ENCODE assay signal across 12 cellular contexts in genomic region chr1:1199141-1199960, GRCh38. TPM values are rescaled to one million over a fixed set of nuclear protein-coding genes. Genes with fewer than 3 reads are reported as not detected.
DNase-seq lines count a peak whose midpoint lies in the region; ATAC-seq and TF ChIP-seq lines count a peak whose summit lies in the region.
"Had no signal": no experiment of that assay in that cellular context is flagged by ENCODE, and none has a peak within 500 bp of the region (broad histone marks: within the 10 kb centered on the region; RNA-seq: fewer than 3 reads in every experiment).

No MANE protein-coding gene starts in this region.

- no peaks in the 10 kb centered on the region for H3K27me3 Mint-ChIP-seq in CD8-positive, alpha-beta T cell (ENCODE audit: low read depth)
- H3K27me3 Mint-ChIP-seq in activated T-helper 2 cell treated with anti-CD3 and anti-CD28 coated beads, Interferon-gamma antibody, Interleukin-2, Interleukin-4, amounts not matched to agents 10 μg/mL and 5 μg/mL and 100 μg/mL, durations not matched to agents 14 hours and 24 hours and 36 hours (ENCODE audit: low read depth) = peaks cover under 1% of the 10 kb centered on the region

- H3K27ac Mint-ChIP-seq in CD8-positive, alpha-beta T cell = peak overlapping the region; percentile 27
- peak overlapping the region; percentile 38 for H3K27ac Mint-ChIP-seq in activated T-helper 2 cell treated with anti-CD3 and anti-CD28 coated beads, Interferon-gamma antibody, Interleukin-2, Interleukin-4, amounts not matched to agents 10 μg/mL and 5 μg/mL and 100 μg/mL, durations not matched to agents 14 hours and 24 hours and 36 hours

- peak overlapping the region; percentile 51 for H3K4me3 Mint-ChIP-seq in CD8-positive, alpha-beta T cell
- H3K4me3 Mint-ChIP-seq in activated T-helper 2 cell treated with anti-CD3 and anti-CD28 coated beads, Interferon-gamma antibody, Interleukin-2, Interleukin-4, amounts not matched to agents 10 μg/mL and 5 μg/mL and 100 μg/mL, durations not matched to agents 14 hours and 24 hours and 36 hours (ENCODE audit: low read depth) = peak overlapping the region; percentile 30

- H3K9me3 Mint-ChIP-seq in CD8-positive, alpha-beta T cell = peaks cover 6% of the 10 kb centered on the region
- H3K9me3 Mint-ChIP-seq in activated T-helper 2 cell treated with anti-CD3 and anti-CD28 coated beads, Interferon-gamma antibody, Interleukin-2, Interleukin-4, amounts not matched to agents 10 μg/mL and 5 μg/mL and 100 μg/mL, durations not matched to agents 14 hours and 24 hours and 36 hours = peaks cover 12% of the 10 kb centered on the region

- peaks cover 3% of the 10 kb centered on the region for H3K4me1 Mint-ChIP-seq in CD8-positive, alpha-beta T cell (ENCODE audit: low read depth)
- peaks cover 9% of the 10 kb centered on the region for H3K4me1 Mint-ChIP-seq in activated T-helper 2 cell treated with anti-CD3 and anti-CD28 coated beads, Interferon-gamma antibody, Interleukin-2, Interleukin-4, amounts not matched to agents 10 μg/mL and 5 μg/mL and 100 μg/mL, durations not matched to agents 14 hours and 24 hours and 36 hours (ENCODE audit: low read depth)

- no peak overlapping the region for H3K4me3 ChIP-seq in BLaER1
- H3K4me3 ChIP-seq in CD8-positive, alpha-beta T cell (ENCODE audit: low read depth, low read length) = no peak overlapping the region
- H3K4me3 ChIP-seq in mucosa of descending colon = no peak overlapping the region

- no peaks in the 10 kb centered on the region for H3K36me3 ChIP-seq in BLaER1
- H3K36me3 ChIP-seq in CD8-positive, alpha-beta T cell (ENCODE audit: insufficient read depth, low read length) = no peaks in the 10 kb centered on the region
- no peaks in the 10 kb centered on the region for H3K36me3 ChIP-seq in mucosa of descending colon (ENCODE audit: low read depth)

- CTCF ChIA-PET in CD8-positive, alpha-beta T cell (lab: Charles Lee) = interaction anchor here (0.5 kb wide), 1 partner anchor 97 kb away, joined by 4 read pairs; no protein-coding TSS in a partner anchor

- H3K9me3 ChIP-seq in BLaER1 (peaks cover 13% of the 10 kb centered on the region), mucosa of descending colon (peaks cover 8% of the 10 kb centered on the region)
- H3K9me3 ChIP-seq in CD8-positive, alpha-beta T cell (ENCODE audit: low read length) = no peaks in the 10 kb centered on the region

- H3K9ac ChIP-seq in BLaER1 = no peak overlapping the region

- H3K27ac ChIP-seq in BLaER1 = no peak overlapping the region
- H3K27ac ChIP-seq in CD8-positive, alpha-beta T cell (ENCODE audit: low read depth, low read length) = no peak overlapping the region

- intact Hi-C loops in CD8-positive, alpha-beta T cell (cut with DNase I, micrococcal nuclease) = no loop called here
- intact Hi-C loops in activated T-helper 2 cell treated with anti-CD3 and anti-CD28 coated beads, Interferon-gamma antibody, Interleukin-2, Interleukin-4, amounts not matched to agents 10 μg/mL and 5 μg/mL and 100 μg/mL, durations not matched to agents 14 hours and 24 hours and 36 hours (cut with micrococcal nuclease) = no loop called here
- intact Hi-C loops in mucosa of descending colon (cut with DNase I, micrococcal nuclease) = no loop called here

- no peaks in the 10 kb centered on the region for H3K36me3 Mint-ChIP-seq in CD8-positive, alpha-beta T cell
- H3K36me3 Mint-ChIP-seq in activated T-helper 2 cell treated with anti-CD3 and anti-CD28 coated beads, Interferon-gamma antibody, Interleukin-2, Interleukin-4, amounts not matched to agents 10 μg/mL and 5 μg/mL and 100 μg/mL, durations not matched to agents 14 hours and 24 hours and 36 hours (ENCODE audit: low read depth) = peaks cover 11% of the 10 kb centered on the region

- H3K4me1 ChIP-seq in BLaER1 = peaks cover 26% of the 10 kb centered on the region
- H3K4me1 ChIP-seq in CD8-positive, alpha-beta T cell (ENCODE audit: insufficient read depth, low read length) = peaks cover 7% of the 10 kb centered on the region
- H3K4me1 ChIP-seq in mucosa of descending colon (ENCODE audit: low read depth) = peaks cover 3% of the 10 kb centered on the region

- TF ChIP-seq CTCF in CD8-positive, alpha-beta T cell (IDR thresholded peaks at IDR 0.05) = no peak
- TF ChIP-seq CTCF in mucosa of descending colon (IDR thresholded peaks at IDR 0.05) = no peak

- H4K20me1 ChIP-seq in BLaER1 = no peaks in the 10 kb centered on the region

- peak overlapping the region; percentile 95; the same call in 1 of the 2 replicates for H3K4me2 ChIP-seq in BLaER1

- ATAC-seq in CD8-positive, alpha-beta T cell = no peak
- ATAC-seq in mucosa of descending colon = no peak

- peaks cover 13% of the 10 kb centered on the region; the same call in 1 of the 2 replicates for H3K27me3 ChIP-seq in BLaER1
- H3K27me3 ChIP-seq in CD8-positive, alpha-beta T cell (ENCODE audit: insufficient read depth, low read length) = no peaks in the 10 kb centered on the region

- peak in 1 of 7 experiments; percentile 19 for DNase-seq in CD8-positive, alpha-beta T cell
- DNase-seq in activated T-helper 2 cell treated with anti-CD3 and anti-CD28 coated beads, Interferon-gamma antibody, Interleukin-2, Interleukin-4, amounts not matched to agents 10 μg/mL and 5 μg/mL and 100 μg/mL, durations not matched to agents 14 hours and 24 hours and 36 hours (ENCODE audit: low spot score) = no peak
- DNase-seq in mucosa of descending colon (peak in 2 of 3 donors; percentile 17 to 48), DMS153 (lab: John Stamatoyannopoulos, UW) (no peak), NCI-H510A treated with DMSO at 0.1 percent for 48 hours (lab: John Stamatoyannopoulos, UW) (no peak)
- no peak for DNase-seq in activated CD4-positive, CD25-positive, alpha-beta regulatory T cell treated with anti-CD3 and anti-CD28 coated beads, Interleukin-2, amount 50 U/mL, for 72 hours
- DNase-seq: NCI-H1092 treated with DMSO at 0.1 percent for 48 hours had no signal

- POLR2A ChIA-PET in CD8-positive, alpha-beta T cell (lab: Charles Lee) = no interaction called here

RNA-seq across cellular contexts. Expression of gene TNFRSF18, which starts 7.0 kb away (rescaled TPM):
- 1 to 10 TPM; 4.2 to 4.6 TPM for total RNA-seq in CD8-positive, alpha-beta T cell
- 219 and 231 TPM in 2 replicates for total RNA-seq in activated T-helper 2 cell treated with anti-CD3 and anti-CD28 coated beads, Interferon-gamma antibody, Interleukin-2, Interleukin-4, amounts not matched to agents 10 μg/mL and 5 μg/mL and 100 μg/mL, durations not matched to agents 14 hours and 24 hours and 36 hours
- total RNA-seq in mucosa of descending colon = 1 to 10 TPM; 1.6 to 2.2 (median 2.2) TPM
- total RNA-seq: bronchial epithelial cell, myocyte, NCI-H460 had no signal

RNA-seq across cellular contexts. Expression of gene TNFRSF4, which starts 14.6 kb away (rescaled TPM):
- total RNA-seq in CD8-positive, alpha-beta T cell = 1 to 10 TPM; 2.4 to 3.2 TPM
- total RNA-seq in activated T-helper 2 cell treated with anti-CD3 and anti-CD28 coated beads, Interferon-gamma antibody, Interleukin-2, Interleukin-4, amounts not matched to agents 10 μg/mL and 5 μg/mL and 100 μg/mL, durations not matched to agents 14 hours and 24 hours and 36 hours = 441 and 458 TPM in 2 replicates
- total RNA-seq in mucosa of descending colon = 1 to 10 TPM in 1 of 3 donors, under 1 TPM in 2; 0.69 to 1.2 (median 0.80) TPM
- total RNA-seq: bronchial epithelial cell, myocyte, NCI-H460 had no signal

RNA-seq across cellular contexts. Expression of gene TTLL10, which starts 25.7 kb away (rescaled TPM):
- not detected for total RNA-seq in CD8-positive, alpha-beta T cell
- not detected in 2 replicates for total RNA-seq in activated T-helper 2 cell treated with anti-CD3 and anti-CD28 coated beads, Interferon-gamma antibody, Interleukin-2, Interleukin-4, amounts not matched to agents 10 μg/mL and 5 μg/mL and 100 μg/mL, durations not matched to agents 14 hours and 24 hours and 36 hours
- total RNA-seq in mucosa of descending colon = 1 to 10 TPM in 2 of 3 donors, under 1 TPM in 1; 0.32 to 4.4 (median 1.8) TPM
- total RNA-seq: bronchial epithelial cell, glomerular endothelial cell, myocyte, NCI-H460 had no signal

RNA-seq across cellular contexts. Expression of gene SDF4, which starts 32.5 kb away (rescaled TPM):
- total RNA-seq in CD8-positive, alpha-beta T cell = 10 to 100 TPM; 66.6 to 70.3 TPM
- 161 and 164 TPM in 2 replicates for total RNA-seq in activated T-helper 2 cell treated with anti-CD3 and anti-CD28 coated beads, Interferon-gamma antibody, Interleukin-2, Interleukin-4, amounts not matched to agents 10 μg/mL and 5 μg/mL and 100 μg/mL, durations not matched to agents 14 hours and 24 hours and 36 hours
- 100 to 1,000 TPM; 169 to 257 (median 226) TPM for total RNA-seq in mucosa of descending colon

RNA-seq across cellular contexts. Expression of gene B3GALT6, which starts 32.7 kb away (rescaled TPM):
- total RNA-seq in CD8-positive, alpha-beta T cell = 1 to 10 TPM; 5.5 to 5.6 TPM
- total RNA-seq in activated T-helper 2 cell treated with anti-CD3 and anti-CD28 coated beads, Interferon-gamma antibody, Interleukin-2, Interleukin-4, amounts not matched to agents 10 μg/mL and 5 μg/mL and 100 μg/mL, durations not matched to agents 14 hours and 24 hours and 36 hours = 34.6 and 35.8 TPM in 2 replicates
- 10 to 100 TPM in 1 of 3 donors, 1 to 10 TPM in 2; 7.3 to 12.5 (median 9.0) TPM for total RNA-seq in mucosa of descending colon

Comparison
In these comparisons a context has a peak if more than half of its experiments do, and no peak if none do; other contexts are left out.
1. DNase-seq: peak in mucosa of descending colon (2 of 3); none in activated T-helper 2 cell treated with anti-CD3 and anti-CD28 coated beads, Interferon-gamma antibody, Interleukin-2, Interleukin-4, amounts not matched to agents 10 μg/mL and 5 μg/mL and 100 μg/mL, durations not matched to agents 14 hours and 24 hours and 36 hours (single experiment), DMS153 (single experiment), activated CD4-positive, CD25-positive, alpha-beta regulatory T cell treated with anti-CD3 and anti-CD28 coated beads, Interleukin-2, amount 50 U/mL, for 72 hours (single experiment) and NCI-H510A treated with DMSO at 0.1 percent for 48 hours (single experiment).
2. RNA of gene TNFRSF18, which starts 7.0 kb away (total RNA-seq): 219 to 231 TPM in activated T-helper 2 cell treated with anti-CD3 and anti-CD28 coated beads, Interferon-gamma antibody, Interleukin-2, Interleukin-4, amounts not matched to agents 10 μg/mL and 5 μg/mL and 100 μg/mL, durations not matched to agents 14 hours and 24 hours and 36 hours; 4.2 to 4.6 TPM in CD8-positive, alpha-beta T cell and 1.6 to 2.2 TPM in mucosa of descending colon; every median in the first group is over 10 times any median in the second.
3. RNA of gene TNFRSF4, which starts 14.6 kb away (total RNA-seq): 441 to 458 TPM in activated T-helper 2 cell treated with anti-CD3 and anti-CD28 coated beads, Interferon-gamma antibody, Interleukin-2, Interleukin-4, amounts not matched to agents 10 μg/mL and 5 μg/mL and 100 μg/mL, durations not matched to agents 14 hours and 24 hours and 36 hours; 2.4 to 3.2 TPM in CD8-positive, alpha-beta T cell and 0.69 to 1.2 TPM in mucosa of descending colon; every median in the first group is over 100 times any median in the second.